In genomic region chr1:226021406-226022200, GRCh38 we compare ENCODE assay signal across 21 cellular contexts.
"Had no signal": no experiment of that assay in that cellular context is flagged by ENCODE, and none has a peak within 500 bp of the region (broad histone marks: within the 10 kb centered on the region; RNA-seq: fewer than 3 reads in every experiment).

No MANE protein-coding gene starts in this region.

- H3K4me2 ChIP-seq: neural progenitor cell had no signal

- H3K27me3 ChIP-seq: gastrocnemius medialis, neural progenitor cell, stomach, thyroid gland had no signal

- H3K36me3 Mint-ChIP-seq: naive B cell; natural killer cell treated with Interleukin-12 subunit alpha and Interleukin-12 subunit beta and Interleukin-15 and Interleukin-18, amount 100 ng/mL, for 72 hours; stimulated activated effector memory CD8-positive, alpha-beta T cell treated with anti-CD3 and anti-CD28 coated beads, Interleukin-12 subunit alpha, Interleukin-12 subunit beta, amount 100 ng/mL, for 72 hours had no signal

- H3K9ac ChIP-seq: neural progenitor cell, parathyroid adenoma had no signal

- FAIRE-seq: endometrium, keratinocyte had no signal

- H2AFZ ChIP-seq: neural progenitor cell, parathyroid adenoma had no signal

- H3K9me3 ChIP-seq: gastrocnemius medialis, lower lobe of right lung, stomach, thyroid gland had no signal

- H3K4me3 ChIP-seq: gastrocnemius medialis, lower lobe of right lung, neural progenitor cell, stomach, thyroid gland had no signal

- H3K36me3 ChIP-seq: gastrocnemius medialis, lower lobe of right lung, neural progenitor cell, stomach, thyroid gland had no signal

- H3K4me1 Mint-ChIP-seq: neural progenitor cell; stimulated activated effector memory CD8-positive, alpha-beta T cell treated with anti-CD3 and anti-CD28 coated beads, Interleukin-12 subunit alpha, Interleukin-12 subunit beta, amount 100 ng/mL, for 72 hours had no signal

- H3K4me1 ChIP-seq: gastrocnemius medialis, lower lobe of right lung, neural progenitor cell, parathyroid adenoma, stomach, thyroid gland had no signal

- H3K27me3 Mint-ChIP-seq: naive B cell, progenitor cell of endocrine pancreas had no signal

- ATAC-seq: effector memory CD8-positive, alpha-beta T cell; gastrocnemius medialis; left ventricle myocardium superior; lower lobe of right lung; natural killer cell treated with Interleukin-12 subunit alpha and Interleukin-12 subunit beta and Interleukin-15 and Interleukin-18, amount 100 ng/mL, for 72 hours; sciatic nerve; stimulated activated effector memory CD8-positive, alpha-beta T cell treated with anti-CD3 and anti-CD28 coated beads, Interleukin-12 subunit alpha, Interleukin-12 subunit beta, amount 100 ng/mL, for 72 hours had no signal

- H3K27ac Mint-ChIP-seq: effector memory CD8-positive, alpha-beta T cell; natural killer cell treated with Interleukin-12 subunit alpha and Interleukin-12 subunit beta and Interleukin-15 and Interleukin-18, amount 100 ng/mL, for 72 hours; neural progenitor cell; progenitor cell of endocrine pancreas; stimulated activated effector memory CD8-positive, alpha-beta T cell treated with anti-CD3 and anti-CD28 coated beads, Interleukin-12 subunit alpha, Interleukin-12 subunit beta, amount 100 ng/mL, for 72 hours had no signal

- H3K27ac ChIP-seq: gastrocnemius medialis, lower lobe of right lung, neural progenitor cell, parathyroid adenoma, stomach, thyroid gland had no signal

- H3K9me3 Mint-ChIP-seq: effector memory CD8-positive, alpha-beta T cell; naive B cell; natural killer cell treated with Interleukin-12 subunit alpha and Interleukin-12 subunit beta and Interleukin-15 and Interleukin-18, amount 100 ng/mL, for 72 hours; neural progenitor cell; stimulated activated effector memory CD8-positive, alpha-beta T cell treated with anti-CD3 and anti-CD28 coated beads, Interleukin-12 subunit alpha, Interleukin-12 subunit beta, amount 100 ng/mL, for 72 hours had no signal

- DNase-seq: cortex of kidney; effector memory CD8-positive, alpha-beta T cell; gastrocnemius medialis; head of caudate nucleus; left ventricle myocardium superior; lower lobe of right lung; naive B cell; stimulated activated CD4-positive, alpha-beta T cell treated with anti-CD3 and anti-CD28 coated beads, Interleukin-2, amount 100 ng/mL, for 24 hours; stimulated activated CD4-positive, alpha-beta T cell treated with anti-CD3 and anti-CD28 coated beads, Interleukin-4, amount 100 ng/mL, for 24 hours; stimulated activated naive CD4-positive, alpha-beta T cell treated with Interleukin-2 at 50 U/mL for 16 hours; stomach; trophoblast cell had no signal

- H3K4me3 Mint-ChIP-seq: effector memory CD8-positive, alpha-beta T cell; natural killer cell treated with Interleukin-12 subunit alpha and Interleukin-12 subunit beta and Interleukin-15 and Interleukin-18, amount 100 ng/mL, for 72 hours; neural progenitor cell; stimulated activated effector memory CD8-positive, alpha-beta T cell treated with anti-CD3 and anti-CD28 coated beads, Interleukin-12 subunit alpha, Interleukin-12 subunit beta, amount 100 ng/mL, for 72 hours had no signal

- H3K79me2 ChIP-seq: parathyroid adenoma had no signal
